ENCODE assay signal across 18 cellular contexts in genomic region chr5:71679714-71680113, GRCh38. TPM values are rescaled to one million over a fixed set of nuclear protein-coding genes. Genes with fewer than 3 reads are reported as not detected.
A peak's percentile ranks its signal among the peaks of the same experiment; 100 is the strongest.
DNase-seq lines count a peak whose midpoint lies in the region; ATAC-seq and TF ChIP-seq lines count a peak whose summit lies in the region.
"Had no signal": no experiment of that assay in that cellular context is flagged by ENCODE, and none has a peak within 500 bp of the region (broad histone marks: within the 10 kb centered on the region; RNA-seq: fewer than 3 reads in every experiment).

No MANE protein-coding gene starts in this region.

- no peak overlapping the region for H3K4me3 Mint-ChIP-seq in mesothelial cell of epicardium
- H3K4me3 Mint-ChIP-seq: CD4-positive, alpha-beta T cell; CD8-positive, alpha-beta T cell had no signal

- intact Hi-C loops in left colon (cut with DNase I, micrococcal nuclease), result no loop called here

- H3K27me3 Mint-ChIP-seq in mesothelial cell of epicardium (ENCODE audit: low read depth), result peaks cover 39% of the 10 kb centered on the region

- H3K27ac Mint-ChIP-seq in mesothelial cell of epicardium, result no peak overlapping the region
- H3K27ac Mint-ChIP-seq: CD4-positive, alpha-beta T cell; CD8-positive, alpha-beta T cell had no signal

- peak overlapping the region; percentile 70 for H3K27ac ChIP-seq in 22Rv1
- H3K27ac ChIP-seq: BLaER1 had no signal

- TF ChIP-seq CTCF in 22Rv1 (IDR thresholded peaks at IDR 0.05) (no peak), LNCaP clone FGC (IDR thresholded peaks at IDR 0.05; ENCODE audit: control insufficient read depth, extremely low read depth, insufficient read depth) (no peak), mesothelial cell of epicardium (IDR thresholded peaks at IDR 0.05; ENCODE audit: unreplicated experiment) (no peak)

- DNase-seq in LNCaP clone FGC (ENCODE audit: low read depth), result peak; percentile 71
- no peak for DNase-seq in left colon
- DNase-seq in mesothelial cell of epicardium (ENCODE audit: low spot score in 2 of 2, unreplicated experiment in 2 of 2), result no peak
- DNase-seq: 8988T; ACHN; BE2C; C1 segment of cervical spinal cord; Caco-2; Calu3; CD4-positive, alpha-beta T cell; CD8-positive, alpha-beta T cell; DMS79 treated with DMSO at 0.1 percent for 48 hours; GF-D8 had no signal

- no peaks in the 10 kb centered on the region for H3K36me3 Mint-ChIP-seq in mesothelial cell of epicardium
- H3K36me3 Mint-ChIP-seq: CD8-positive, alpha-beta T cell had no signal

- H3K4me3 ChIP-seq in LNCaP clone FGC (ENCODE audit: low read depth, low read length), result no peak overlapping the region
- H3K4me3 ChIP-seq: BLaER1 had no signal

- ATAC-seq in left colon, result peak; percentile 91
- ATAC-seq in HG03354 (IDR thresholded peaks at IDR 0.05; ENCODE audit: poor library complexity, severe bottlenecking, unreplicated experiment), result no peak
- ATAC-seq in GM19324 (IDR thresholded peaks at IDR 0.05; ENCODE audit: low FRiP score, unreplicated experiment), result no peak
- ATAC-seq: CD8-positive, alpha-beta T cell had no signal

- H3K4me1 Mint-ChIP-seq in mesothelial cell of epicardium, result no peaks in the 10 kb centered on the region

- peaks cover 10% of the 10 kb centered on the region for H3K9me3 Mint-ChIP-seq in mesothelial cell of epicardium
- H3K9me3 Mint-ChIP-seq: CD8-positive, alpha-beta T cell had no signal

RNA-seq across cellular contexts. Expression of gene CARTPT, which starts 39.4 kb away (rescaled TPM):
- total RNA-seq in left colon, result under 1 TPM in 1 of 2 donors, not detected in 1; 0.39 TPM
- total RNA-seq in mesothelial cell of epicardium, result not detected in 3 replicates
- total RNA-seq: A673; Caco-2; Calu3; CD4-positive, alpha-beta T cell; CD8-positive, alpha-beta T cell had no signal
